In the genomic region with DNA sequence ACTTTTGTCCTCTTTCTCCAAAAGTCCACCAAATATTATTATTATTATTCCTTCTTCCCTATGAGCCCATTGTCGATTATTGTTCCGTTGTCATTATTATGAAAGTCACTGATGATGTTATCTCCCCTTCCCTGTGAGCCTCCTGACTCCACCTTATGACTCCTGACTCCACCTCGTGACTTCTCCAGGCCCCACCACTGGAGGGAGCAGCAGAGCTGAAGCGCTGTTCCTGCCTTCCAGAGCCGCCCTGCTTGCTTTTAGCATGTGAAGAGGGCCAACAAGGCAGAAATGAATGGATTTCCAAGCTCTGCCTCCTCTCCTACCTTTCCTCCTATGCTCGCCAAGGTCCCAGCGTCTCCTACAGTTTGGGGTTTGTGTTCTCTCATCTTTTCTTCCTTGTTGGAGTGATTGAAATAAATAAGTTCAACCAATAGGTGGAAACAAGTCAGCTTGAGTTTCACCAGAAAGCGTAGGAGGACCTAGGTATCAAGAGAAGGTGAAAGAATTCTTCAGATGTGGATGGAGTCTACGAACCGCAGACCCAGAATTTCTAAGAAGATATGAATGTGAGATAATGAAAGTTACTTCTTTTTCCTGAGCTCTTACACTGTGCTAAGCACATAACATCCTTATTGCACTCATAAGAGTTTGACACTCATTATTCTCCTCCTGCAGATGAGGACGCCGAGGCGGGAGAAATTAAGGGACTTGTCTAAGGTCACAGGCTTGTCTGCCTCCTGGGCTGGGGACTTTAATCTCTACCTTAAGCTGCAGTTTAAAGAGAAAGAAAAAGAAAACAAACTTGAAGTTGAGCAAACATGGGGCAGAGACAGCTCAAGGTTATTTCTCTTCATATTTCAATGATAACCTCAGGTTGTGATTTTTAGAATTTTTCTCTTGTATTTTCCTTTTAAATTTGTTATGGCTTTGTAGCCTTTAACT, we compare ENCODE assay signal across 8 cellular contexts. TPM values are rescaled to one million over a fixed set of nuclear protein-coding genes. Genes with fewer than 3 reads are reported as not detected.
DNase-seq lines count a peak whose midpoint lies in the region; ATAC-seq and TF ChIP-seq lines count a peak whose summit lies in the region.
"Had no signal": no experiment of that assay in that cellular context is flagged by ENCODE, and none has a peak within 500 bp of the region (broad histone marks: within the 10 kb centered on the region; RNA-seq: fewer than 3 reads in every experiment).

No MANE protein-coding gene starts in this region.

- ATAC-seq in WTC11 (peak; percentile 96), mucosa of descending colon (peak; percentile 53), HG03135 (IDR thresholded peaks at IDR 0.05; ENCODE audit: unreplicated experiment) (no peak)
- no peak for ATAC-seq in activated T-helper 17 cell treated with anti-CD3 and anti-CD28 coated beads, Interleukin-2, amount 50 U/mL, for 72 hours (replicated peaks)

- H3K4me3 ChIP-seq in GM12864 (ENCODE audit: low read depth, low read length) = no peak overlapping the region
- no peak overlapping the region for H3K4me3 ChIP-seq in mucosa of descending colon

- intact Hi-C loops in mucosa of descending colon (cut with DNase I, micrococcal nuclease) = no loop called here

- POLR2A ChIA-PET in WTC11 (lab: Charles Lee) = interaction anchor here (1.2 kb wide), 1 partner anchor 26 kb away, joined by 4 read pairs; the partner anchor contains the start of gene IGSF1

- peaks cover 25% of the 10 kb centered on the region for H3K4me1 Mint-ChIP-seq in WTC11
- H3K4me1 Mint-ChIP-seq in activated T-helper 17 cell treated with anti-CD3 and anti-CD28 coated beads, Interleukin-2, amount 50 U/mL, for 72 hours = no peaks in the 10 kb centered on the region

- H3K27ac Mint-ChIP-seq in WTC11 = no peak overlapping the region
- H3K27ac Mint-ChIP-seq in activated T-helper 17 cell treated with anti-CD3 and anti-CD28 coated beads, Interleukin-2, amount 50 U/mL, for 72 hours = no peak overlapping the region
- H3K27ac Mint-ChIP-seq: activated naive CD8-positive, alpha-beta T cell had no signal

- H3K36me3 ChIP-seq in mucosa of descending colon (ENCODE audit: low read depth) = no peaks in the 10 kb centered on the region

- no peaks in the 10 kb centered on the region for H3K36me3 Mint-ChIP-seq in WTC11
- no peaks in the 10 kb centered on the region for H3K36me3 Mint-ChIP-seq in activated T-helper 17 cell treated with anti-CD3 and anti-CD28 coated beads, Interleukin-2, amount 50 U/mL, for 72 hours (ENCODE audit: low read depth)
- H3K36me3 Mint-ChIP-seq: activated naive CD8-positive, alpha-beta T cell had no signal

- CTCF ChIA-PET in WTC11 (lab: Charles Lee) = interaction anchor here (1.0 to 2.2 kb wide), 11 partner anchors 15 to 413 kb away, joined by 3 to 15 read pairs (median 4); no protein-coding TSS in a partner anchor

- H3K4me3 Mint-ChIP-seq in WTC11 = no peak overlapping the region
- H3K4me3 Mint-ChIP-seq in activated T-helper 17 cell treated with anti-CD3 and anti-CD28 coated beads, Interleukin-2, amount 50 U/mL, for 72 hours = no peak overlapping the region
- H3K4me3 Mint-ChIP-seq: activated naive CD8-positive, alpha-beta T cell had no signal

- TF ChIP-seq CTCF in GM12864 (IDR thresholded peaks at IDR 0.05; ENCODE audit: low read depth, low read length, missing control alignments) (peak; percentile 39), WTC11 (IDR thresholded peaks at IDR 0.05) (peak; percentile 43), mucosa of descending colon (IDR thresholded peaks at IDR 0.05) (no peak)

- no peaks in the 10 kb centered on the region for H3K9me3 Mint-ChIP-seq in WTC11
- no peaks in the 10 kb centered on the region for H3K9me3 Mint-ChIP-seq in activated T-helper 17 cell treated with anti-CD3 and anti-CD28 coated beads, Interleukin-2, amount 50 U/mL, for 72 hours

- DNase-seq in GM12864 (ENCODE audit: low read depth) (no peak), HT-29 (ENCODE audit: low spot score) (peak; percentile 76), WTC11 (ENCODE audit: low spot score) (peak; percentile 77), mucosa of descending colon (peak in 2 of 3 donors; percentile 1 to 19)
- no peak for DNase-seq in effector CD4-positive, alpha-beta T cell

- H3K4me1 ChIP-seq in mucosa of descending colon (ENCODE audit: low read depth) = no peaks in the 10 kb centered on the region

- H3K27me3 Mint-ChIP-seq in WTC11 (ENCODE audit: low read depth) = no peaks in the 10 kb centered on the region
- H3K27me3 Mint-ChIP-seq in activated T-helper 17 cell treated with anti-CD3 and anti-CD28 coated beads, Interleukin-2, amount 50 U/mL, for 72 hours = peaks cover 5% of the 10 kb centered on the region

- H3K9me3 ChIP-seq in mucosa of descending colon = no peaks in the 10 kb centered on the region

TF ChIP-seq in WTC11, 78 proteins besides CTCF, POLR2A, EP300 and RAD21:
- no peak for TF ChIP-seq CREB1 (CRISPR knock-in tag; IDR thresholded peaks at IDR 0.05)
- peak; percentile 56; the same call in 1 of the 2 replicates for TF ChIP-seq USF2 (CRISPR knock-in tag; IDR thresholded peaks at IDR 0.05)

RNA-seq across cellular contexts. Expression of gene IGSF1, which starts 26.1 kb away (rescaled TPM):
- 0.74 and 0.83 TPM in 2 replicates for total RNA-seq in HT-29 (2014; rRNA removed; shearing (Covaris generic))
- total RNA-seq in WTC11 (2021) (16.2 to 23.6 TPM (median 19.1 TPM) in 3 replicates), mucosa of descending colon (under 1 TPM in 2 of 3 donors, not detected in 1; 0.12 to 0.66 TPM)
- total RNA-seq in activated T-helper 17 cell treated with anti-CD3 and anti-CD28 coated beads, Interleukin-2, amount 50 U/mL, for 72 hours = not detected

Comparison
In these comparisons a context has a peak if more than half of its experiments do, and no peak if none do; other contexts are left out.
1. DNase-seq: peak in HT-29 (single experiment), WTC11 (single experiment) and mucosa of descending colon (2 of 3); none in GM12864 (single experiment) and effector CD4-positive, alpha-beta T cell (single experiment).
2. ATAC-seq: peak in WTC11 (single experiment) and mucosa of descending colon (single experiment); none in HG03135 (single experiment) and activated T-helper 17 cell treated with anti-CD3 and anti-CD28 coated beads, Interleukin-2, amount 50 U/mL, for 72 hours (single experiment).